In the genomic region with DNA sequence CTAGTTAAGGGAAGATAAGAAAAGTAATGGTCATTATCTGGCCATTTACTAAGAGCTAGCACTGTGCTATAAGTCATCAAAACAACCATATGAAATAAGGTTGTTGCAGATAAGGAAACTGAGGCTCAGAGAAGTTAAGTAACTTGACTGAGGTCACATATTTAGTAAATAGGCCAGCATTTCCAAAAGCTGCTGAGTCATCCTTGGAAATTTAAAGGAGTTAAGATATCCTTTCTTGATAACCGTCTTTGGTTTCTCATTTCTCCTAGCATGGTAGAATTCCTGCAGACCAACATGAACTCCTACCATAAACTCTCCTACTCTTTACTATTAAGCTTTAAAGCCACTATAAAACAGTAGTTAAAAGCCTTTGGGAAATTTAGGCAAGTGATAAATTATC, we compare ENCODE assay signal across 2 cellular contexts.
TF ChIP-seq lines count a peak whose summit lies in the region.

No MANE protein-coding gene starts in this region.

TF ChIP-seq in HepG2, 621 proteins besides CTCF, POLR2A, EP300 and RAD21:
- TF ChIP-seq NFE2 (CRISPR knock-in tag; IDR thresholded peaks at IDR 0.05) (no peak), MAFK (conservative IDR thresholded peaks at IDR 0.05 in 1 of 2, IDR thresholded peaks at IDR 0.05 in 1 of 2; ENCODE audit: low read length in 2 of 2) (0 out of 4 replicates have a peak, but pooled peaks of 1 of the 2 experiments have one; percentile 3), NFE2L2 (IDR thresholded peaks at IDR 0.05; ENCODE audit: low read length) (peak; percentile 74), ZNF234 (CRISPR knock-in tag; conservative IDR thresholded peaks at IDR 0.05) (no peak)

TF ChIP-seq in K562, 482 proteins besides CTCF, POLR2A, EP300 and RAD21:
- TF ChIP-seq ARNT (IDR thresholded peaks at IDR 0.05): no peak
- peak; percentile 18; the same call in 1 of the 2 replicates for TF ChIP-seq MAFG (tag; conservative IDR thresholded peaks at IDR 0.05)
- TF ChIP-seq NFE2 (IDR thresholded peaks at IDR 0.05; ENCODE audit: low read depth): peak; percentile 30; the same call in 1 of the 2 replicates
